21 cellular contexts compared by ENCODE assay signal in genomic region chr1:52919051-52919719, GRCh38. TPM values are rescaled to one million over a fixed set of nuclear protein-coding genes. Genes with fewer than 3 reads are reported as not detected.
A peak's percentile ranks its signal among the peaks of the same experiment; 100 is the strongest.
DNase-seq lines count a peak whose midpoint lies in the region; ATAC-seq, FAIRE-seq and TF ChIP-seq lines count a peak whose summit lies in the region.
"Had no signal": no experiment of that assay in that cellular context is flagged by ENCODE, and none has a peak within 500 bp of the region (broad histone marks: within the 10 kb centered on the region; RNA-seq: fewer than 3 reads in every experiment).

No MANE protein-coding gene starts in this region.

- DNase-seq in left ventricle myocardium inferior (no peak), Right ventricle myocardium inferior (ENCODE audit: missing footprints) (no peak), K562 (ENCODE audit: extremely low read depth in 1 of 4, low spot score in 3 of 4) (no peak), mesenchymal stem cell (no peak), upper lobe of right lung (no peak), activated gamma-delta T cell (lab: John Stamatoyannopoulos, UW) (no peak), NCI-H2196 (lab: John Stamatoyannopoulos, UW; ENCODE audit: unreplicated experiment) (no peak)
- DNase-seq: activated CD4-positive, alpha-beta T cell treated with anti-CD3 and anti-CD28 coated beads for 4 hours; activated T-cell treated with anti-CD3 and anti-CD28 coated beads, Interleukin-2, amount 50 U/mL, for 4 hours; aorta; Caco-2; GDM1; glutamatergic neuron; Karpas-422; lower lobe of right lung; NCI-H1436 treated with DMSO at 0.1 percent for 48 hours; NCI-H226; SIG-M5 had no signal

- no peak overlapping the region for H2BK12ac ChIP-seq in mesenchymal stem cell (ENCODE audit: low read length in 2 of 2)

- H3K4me2 ChIP-seq in K562 (ENCODE audit: insufficient read depth, low read length) (no peak overlapping the region), mesenchymal stem cell (ENCODE audit: low read length, poor library complexity, severe bottlenecking) (no peak overlapping the region)

- WGBS in K562 (ENCODE audit: insufficient coverage, low coverage, missing lambda C conversion rate): 75% methylated on average over 7 of the region's 7 CpGs
- 96% methylated on average over 7 of the region's 7 CpGs for WGBS in mesenchymal stem cell

- H3K9ac ChIP-seq in K562 (ENCODE audit: insufficient read depth in 1 of 2, low read depth in 2 of 2, low read length in 2 of 2) (no peak overlapping the region), mesenchymal stem cell (ENCODE audit: low read length) (no peak overlapping the region)

- no peak overlapping the region for H2BK15ac ChIP-seq in mesenchymal stem cell (ENCODE audit: low read depth, poor library complexity, severe bottlenecking)

- no peak overlapping the region for H4K91ac ChIP-seq in mesenchymal stem cell (ENCODE audit: low read length)

- peaks cover 13% of the 10 kb centered on the region for H3K79me1 ChIP-seq in mesenchymal stem cell (replicated peaks; ENCODE audit: low read length, poor library complexity, severe bottlenecking)

- TF ChIP-seq RAD21 in K562 (CRISPR knock-in tag; conservative IDR thresholded peaks at IDR 0.05 in 1 of 2, IDR thresholded peaks at IDR 0.05 in 1 of 2): no peak

- H3K4ac ChIP-seq in mesenchymal stem cell (ENCODE audit: low read depth in 1 of 2, low read length in 2 of 2): no peak overlapping the region

- no peak overlapping the region for H3K14ac ChIP-seq in mesenchymal stem cell (ENCODE audit: low read length in 2 of 2)

- no peak overlapping the region for H3K4me3 ChIP-seq in left ventricle myocardium inferior
- H3K4me3 ChIP-seq in K562: no peak overlapping the region
- H3K4me3 ChIP-seq in mesenchymal stem cell (ENCODE audit: insufficient read depth in 1 of 2, low read depth in 1 of 2, low read length in 2 of 2): no peak overlapping the region
- no peak overlapping the region for H3K4me3 ChIP-seq in upper lobe of right lung

- H3K23ac ChIP-seq in mesenchymal stem cell (ENCODE audit: low read length in 2 of 2): no peak overlapping the region

- H3K18ac ChIP-seq in mesenchymal stem cell (ENCODE audit: low read depth in 1 of 2, low read length in 2 of 2): no peak overlapping the region

- H3K79me2 ChIP-seq in K562 (ENCODE audit: control insufficient read depth, insufficient read depth, low read length): no peaks in the 10 kb centered on the region

- peak overlapping the region; percentile 38 for H4K8ac ChIP-seq in mesenchymal stem cell (ENCODE audit: low read length)

- peak; percentile 32 for FAIRE-seq in K562 (lab: Jason Lieb, UNC)
- FAIRE-seq: colon, endothelial cell of umbilical vein had no signal

- TF ChIP-seq POLR2A in K562 (conservative IDR thresholded peaks at IDR 0.05): no peak

- H3K27ac ChIP-seq in left ventricle myocardium inferior (replicated peaks) (peak overlapping the region; percentile 94), K562 (ENCODE audit: extremely low read depth, low read depth, low read length) (no peak overlapping the region), mesenchymal stem cell (ENCODE audit: low read length, poor library complexity, severe bottlenecking) (no peak overlapping the region), upper lobe of right lung (peak overlapping the region; percentile 11)
- H3K27ac ChIP-seq: lower lobe of right lung had no signal

- H2BK120ac ChIP-seq in mesenchymal stem cell (ENCODE audit: low read depth, low read length): no peak overlapping the region

- BruUV-seq in K562 (replicated peaks; lab: Mats Ljungman, UMichigan): no TSS peak

- no peak for TF ChIP-seq EP300 in K562 (IDR thresholded peaks at IDR 0.05; ENCODE audit: low read length)

- no peak overlapping the region for H2BK5ac ChIP-seq in mesenchymal stem cell (ENCODE audit: low read depth, low read length, poor library complexity, severe bottlenecking)

- H3K9me3 ChIP-seq in left ventricle myocardium inferior (replicated peaks): no peaks in the 10 kb centered on the region
- H3K9me3 ChIP-seq in K562 (replicated peaks; ENCODE audit: control insufficient read depth, insufficient read depth, low read depth, low read length): no peaks in the 10 kb centered on the region
- no peaks in the 10 kb centered on the region for H3K9me3 ChIP-seq in mesenchymal stem cell (ENCODE audit: control insufficient read depth, low read length)
- no peaks in the 10 kb centered on the region for H3K9me3 ChIP-seq in upper lobe of right lung
- H3K9me3 ChIP-seq: Caco-2, lower lobe of right lung had no signal

- ATAC-seq in Right ventricle myocardium inferior (no peak), K562 (no peak), upper lobe of right lung (no peak), HG03139 (IDR thresholded peaks at IDR 0.05; ENCODE audit: unreplicated experiment) (no peak)
- ATAC-seq: lower lobe of right lung had no signal

- in situ Hi-C loops in K562 (cut with MboI): loop anchor here (25.0 kb wide), 1 partner anchor 268 kb away; the partner anchor contains the start of gene CPT2

- CTCF ChIA-PET in K562 (lab: Yijun Ruan, JAX; ENCODE audit: low intra/inter-chr PET ratio): no interaction called here

- no peak overlapping the region for H2AK5ac ChIP-seq in mesenchymal stem cell (ENCODE audit: low read length, severe bottlenecking)

- H3K4me1 ChIP-seq in left ventricle myocardium inferior: peaks cover 66% of the 10 kb centered on the region
- H3K4me1 ChIP-seq in K562 (replicated peaks in 1 of 2; ENCODE audit: control insufficient read depth in 2 of 2, insufficient read depth in 2 of 2, low read length in 2 of 2): peaks cover 0 to 6% of the 10 kb centered on the region in 2 experiments; a peak in 3 of 5 replicates
- H3K4me1 ChIP-seq in mesenchymal stem cell (ENCODE audit: control insufficient read depth, insufficient read depth, low read depth, low read length): peaks cover 11% of the 10 kb centered on the region
- no peaks in the 10 kb centered on the region for H3K4me1 ChIP-seq in upper lobe of right lung
- H3K4me1 ChIP-seq: Caco-2 had no signal

- TF ChIP-seq CTCF in left ventricle myocardium inferior (IDR thresholded peaks at IDR 0.05; ENCODE audit: borderline replicate concordance) (no peak), K562 (IDR thresholded peaks at IDR 0.05 in 2 of 3, conservative IDR thresholded peaks at IDR 0.05 in 1 of 3; ENCODE audit: insufficient read depth in 2 of 3, low read depth in 1 of 3, low read length in 3 of 3) (no peak), upper lobe of right lung (IDR thresholded peaks at IDR 0.05) (no peak)

- H3K9me1 ChIP-seq in K562 (ENCODE audit: control insufficient read depth, insufficient read depth, low read length): no peaks in the 10 kb centered on the region

- H4K20me1 ChIP-seq in K562 (replicated peaks; ENCODE audit: control insufficient read depth, insufficient read depth, low read length): no peaks in the 10 kb centered on the region

- H2AFZ ChIP-seq in K562 (ENCODE audit: low read depth, low read length) (no peak overlapping the region), mesenchymal stem cell (ENCODE audit: low read depth, low read length) (no peak overlapping the region)

- POLR2A ChIA-PET in K562 (lab: Yijun Ruan, JAX): interaction anchor here (0.8 kb wide), 1 partner anchor 77 kb away, joined by 5 read pairs; the partner anchor contains the start of gene ZYG11A

- intact Hi-C loops in left ventricle myocardium inferior (cut with micrococcal nuclease): no loop called here
- intact Hi-C loops in Right ventricle myocardium inferior (cut with DNase I): no loop called here
- intact Hi-C loops in K562 (cut with micrococcal nuclease): no loop called here
- intact Hi-C loops in upper lobe of right lung (cut with DNase I): no loop called here

- peaks cover 11% of the 10 kb centered on the region for H3K27me3 ChIP-seq in left ventricle myocardium inferior (ENCODE audit: low read depth)
- no peaks in the 10 kb centered on the region for H3K27me3 ChIP-seq in K562 (ENCODE audit: control insufficient read depth in 2 of 2, insufficient read depth in 2 of 2, low read length in 2 of 2)
- H3K27me3 ChIP-seq in mesenchymal stem cell (ENCODE audit: control insufficient read depth in 1 of 2, insufficient read depth in 1 of 2, low read length in 2 of 2): no peaks in the 10 kb centered on the region
- H3K27me3 ChIP-seq in upper lobe of right lung: no peaks in the 10 kb centered on the region

- H3K36me3 ChIP-seq in left ventricle myocardium inferior (no peaks in the 10 kb centered on the region), K562 (ENCODE audit: control insufficient read depth, insufficient read depth, low read length) (no peaks in the 10 kb centered on the region), mesenchymal stem cell (ENCODE audit: control insufficient read depth in 1 of 2, insufficient read depth in 2 of 2, low read depth in 1 of 2, low read length in 2 of 2) (no peaks in the 10 kb centered on the region), upper lobe of right lung (no peaks in the 10 kb centered on the region)
- H3K36me3 ChIP-seq: lower lobe of right lung had no signal

RNA-seq across cellular contexts. Expression of gene ECHDC2, which starts 2.4 kb away (rescaled TPM):
- total RNA-seq in left ventricle myocardium inferior (119 TPM), Right ventricle myocardium inferior (136 TPM), K562 (2014; rRNA removed) (not detected in 2 replicates), K562 (2014; rRNA removed; fragmentation: Illumina TruSeq; extraction: Trizol) (0.38 TPM in 1 of 2 replicates, not detected in the other), K562 (2015; rRNA removed; fragmentation: Illumina TruSeq; extraction: Trizol) (0.26 and 0.29 TPM in 2 replicates), K562 (2021) (0.69 and 1.5 TPM in 2 replicates), upper lobe of right lung (123 TPM)
- 2.1 and 2.8 TPM in 2 replicates for total RNA-seq in K562 (2011; cell fraction: chromatin; rRNA removed; ENCODE audit: low replicate concordance)
- 0.83 and 1.8 TPM in 2 replicates for total RNA-seq in K562 (2011; cell fraction: nucleolus; rRNA removed)
- total RNA-seq in K562 (2011; cell fraction: nucleoplasm; rRNA removed): 0.51 and 1.7 TPM in 2 replicates
- polyA plus RNA-seq in K562 (2011; rRNA removed) (0.38 and 0.74 TPM in 2 replicates), K562 (2014; fragmentation: Illumina TruSeq; extraction: Trizol) (0.17 TPM in 1 of 2 replicates, not detected in the other), K562 (2014; fragmentation: Nextera tagmentation; extraction: Ambion mirVana) (1 to 10 TPM; 2.0 to 2.6 TPM), K562 (2014; rRNA removed) (0.12 and 1.3 TPM in 2 replicates)
- polyA plus RNA-seq in K562 (2011; cell fraction: cytosol; rRNA removed): 0.12 and 0.50 TPM in 2 replicates
- polyA plus RNA-seq in K562 (2011; cell fraction: nucleus; rRNA removed): 1.1 and 1.6 TPM in 2 replicates
- polyA plus RNA-seq in K562 (2012): 5.6 and 5.9 TPM in 2 replicates
- 0.30 TPM in 1 of 2 replicates, not detected in the other for polyA minus RNA-seq in K562 (2011; rRNA and poly(A)+ RNA removed)
- not detected in 2 replicates for polyA minus RNA-seq in K562 (2011; cell fraction: cytosol; rRNA and poly(A)+ RNA removed)
- 0.13 and 1.3 TPM in 2 replicates for polyA minus RNA-seq in K562 (2011; cell fraction: nucleus; rRNA and poly(A)+ RNA removed)
- 55.9 TPM for polyA plus RNA-seq in mesenchymal stem cell (2013, experiment 1 of 2)
- 52.3 TPM for polyA plus RNA-seq in mesenchymal stem cell (2013, experiment 2 of 2)

RNA-seq across cellular contexts. Expression of gene SCP2, which starts 7.9 kb away (rescaled TPM):
- total RNA-seq in left ventricle myocardium inferior (130 TPM), Right ventricle myocardium inferior (132 TPM), K562 (2014; rRNA removed) (57.7 and 63.8 TPM in 2 replicates), K562 (2014; rRNA removed; fragmentation: Illumina TruSeq; extraction: Trizol) (135 and 151 TPM in 2 replicates), K562 (2015; rRNA removed; fragmentation: Illumina TruSeq; extraction: Trizol) (110 and 116 TPM in 2 replicates), K562 (2021) (71.0 and 73.6 TPM in 2 replicates), upper lobe of right lung (140 TPM)
- total RNA-seq in K562 (2011; cell fraction: chromatin; rRNA removed; ENCODE audit: low replicate concordance): 29.9 and 35.2 TPM in 2 replicates
- 7.8 and 8.3 TPM in 2 replicates for total RNA-seq in K562 (2011; cell fraction: nucleolus; rRNA removed)
- 15.8 and 32.7 TPM in 2 replicates for total RNA-seq in K562 (2011; cell fraction: nucleoplasm; rRNA removed)
- polyA plus RNA-seq in K562 (2011; rRNA removed) (76.7 and 84.5 TPM in 2 replicates), K562 (2014; fragmentation: Illumina TruSeq; extraction: Trizol) (101 and 106 TPM in 2 replicates), K562 (2014; fragmentation: Nextera tagmentation; extraction: Ambion mirVana) (100 to 1,000 TPM; 197 to 258 TPM), K562 (2014; rRNA removed) (78.7 and 81.8 TPM in 2 replicates)
- 14.6 and 36.1 TPM in 2 replicates for polyA plus RNA-seq in K562 (2011; cell fraction: cytosol; rRNA removed)
- polyA plus RNA-seq in K562 (2011; cell fraction: nucleus; rRNA removed): 24.8 and 39.1 TPM in 2 replicates
- polyA plus RNA-seq in K562 (2012): 78.8 and 97.2 TPM in 2 replicates
- polyA minus RNA-seq in K562 (2011; rRNA and poly(A)+ RNA removed): 59.6 and 66.7 TPM in 2 replicates
- polyA minus RNA-seq in K562 (2011; cell fraction: cytosol; rRNA and poly(A)+ RNA removed): 24.9 and 31.2 TPM in 2 replicates
- 10.0 and 22.5 TPM in 2 replicates for polyA minus RNA-seq in K562 (2011; cell fraction: nucleus; rRNA and poly(A)+ RNA removed)
- 96.1 TPM for polyA plus RNA-seq in mesenchymal stem cell (2013, experiment 1 of 2)
- polyA plus RNA-seq in mesenchymal stem cell (2013, experiment 2 of 2): 109 TPM

Comparison
In these comparisons a context has a peak if more than half of its experiments do, and no peak if none do; other contexts are left out.
1. H3K27ac ChIP-seq: peak in left ventricle myocardium inferior (single experiment) and upper lobe of right lung (single experiment); none in K562 (single experiment) and mesenchymal stem cell (single experiment).
2. RNA of gene ECHDC2, which starts 2.4 kb away (total RNA-seq): 136 TPM in Right ventricle myocardium inferior (single experiment), 123 TPM in upper lobe of right lung (single experiment) and 119 TPM in left ventricle myocardium inferior (single experiment); 0.26 to 2.8 TPM in K562; every median in the first group is over 10 times any median in the second.